ENCODE assay signal across 1 cellular context in genomic region chr13:30617315-30618185, GRCh38.
TF ChIP-seq lines count a peak whose summit lies in the region.

Gene USPL1, plus strand, starts transcription at chr13:30617920. Its CDS starts 3,221 bp downstream, at chr13:30621141.

TF ChIP-seq in HepG2, 621 proteins besides CTCF, POLR2A, EP300 and RAD21 (continued from another document and continues in another):
- TF ChIP-seq DZIP1 (CRISPR knock-in tag; IDR thresholded peaks at IDR 0.05) (peak; percentile 88; the same call in 1 of the 2 replicates), FOXP4 (CRISPR knock-in tag; IDR thresholded peaks at IDR 0.05) (peak; percentile 78), ZUFSP (CRISPR knock-in tag; IDR thresholded peaks at IDR 0.05; ENCODE audit: borderline replicate concordance) (no peak), MTA1 (CRISPR knock-in tag; IDR thresholded peaks at IDR 0.05; ENCODE audit: borderline replicate concordance) (peak; percentile 94), HNRNPH1 (optimal IDR thresholded peaks at IDR 0.05; ENCODE audit: low read depth, low read length) (peak; percentile 51), ZNF670 (CRISPR knock-in tag; IDR thresholded peaks at IDR 0.05; ENCODE audit: borderline replicate concordance) (peak; percentile 77; the same call in 1 of the 2 replicates), ATF7 (IDR thresholded peaks at IDR 0.05) (no peak), ATF7 (CRISPR knock-in tag; IDR thresholded peaks at IDR 0.05) (peak; percentile 92), GATAD2A (CRISPR knock-in tag; IDR thresholded peaks at IDR 0.05) (peak; percentile 93), KMT2B (CRISPR knock-in tag; IDR thresholded peaks at IDR 0.05) (peak; percentile 99), ZNF253 (CRISPR knock-in tag; IDR thresholded peaks at IDR 0.05; ENCODE audit: borderline replicate concordance) (peak; percentile 98), SIX1 (CRISPR knock-in tag; IDR thresholded peaks at IDR 0.05; ENCODE audit: borderline replicate concordance) (no peak), IKZF1 (IDR thresholded peaks at IDR 0.05) (no peak), JUN (CRISPR knock-in tag; IDR thresholded peaks at IDR 0.05) (peak; percentile 83; the same call in 1 of the 2 replicates), ZNF446 (CRISPR knock-in tag; IDR thresholded peaks at IDR 0.05) (peak; percentile 76; the same call in 1 of the 2 replicates), ZNF18 (CRISPR knock-in tag; IDR thresholded peaks at IDR 0.05; ENCODE audit: insufficient replicate concordance) (no peak), MAFK (conservative IDR thresholded peaks at IDR 0.05 in 1 of 2, IDR thresholded peaks at IDR 0.05 in 1 of 2; ENCODE audit: low read length in 2 of 2) (no peak; a peak in 1 of 4 replicates), GPN1 (CRISPR knock-in tag; IDR thresholded peaks at IDR 0.05; ENCODE audit: borderline replicate concordance) (no peak; the same call in 1 of the 2 replicates), ZNF691 (CRISPR knock-in tag; IDR thresholded peaks at IDR 0.05; ENCODE audit: borderline replicate concordance, low read depth) (peak; percentile 98), TFDP1 (CRISPR knock-in tag; IDR thresholded peaks at IDR 0.05; ENCODE audit: borderline replicate concordance) (peak; percentile 98), KDM5A (IDR thresholded peaks at IDR 0.05; ENCODE audit: borderline replicate concordance, low read length) (peak; percentile 90; the same call in 1 of the 2 replicates), ZNF850 (CRISPR knock-in tag; conservative IDR thresholded peaks at IDR 0.05) (no peak), FOXK2 (IDR thresholded peaks at IDR 0.05) (no peak; the same call in 1 of the 2 replicates), NR2F6 (IDR thresholded peaks at IDR 0.05) (peak; percentile 18; the same call in 1 of the 2 replicates), NR2F6 (CRISPR knock-in tag; IDR thresholded peaks at IDR 0.05) (peak; percentile 71), ZNF232 (CRISPR knock-in tag; IDR thresholded peaks at IDR 0.05; ENCODE audit: borderline replicate concordance) (peak; percentile 93; the same call in 1 of the 2 replicates), ZNF24 (IDR thresholded peaks at IDR 0.05) (peak; percentile 72), ZNF609 (CRISPR knock-in tag; IDR thresholded peaks at IDR 0.05; ENCODE audit: borderline replicate concordance) (peak; percentile 93), ZNF264 (CRISPR knock-in tag; IDR thresholded peaks at IDR 0.05) (peak; percentile 99), SAFB2 (CRISPR knock-in tag; IDR thresholded peaks at IDR 0.05; ENCODE audit: borderline replicate concordance, low read depth) (peak; percentile 92), SATB2 (CRISPR knock-in tag; IDR thresholded peaks at IDR 0.05) (peak; percentile 85; the same call in 1 of the 2 replicates), RORA (CRISPR knock-in tag; IDR thresholded peaks at IDR 0.05) (no peak), REST (IDR thresholded peaks at IDR 0.05; ENCODE audit: borderline replicate concordance in 1 of 2, low read depth in 1 of 2, low read length in 2 of 2) (peak in 1 of 2 experiments; percentile 71; a peak in 2 of 4 replicates), ZFY (CRISPR knock-in tag; IDR thresholded peaks at IDR 0.05) (peak; percentile 91), ZNF296 (CRISPR knock-in tag; conservative IDR thresholded peaks at IDR 0.05) (peak; percentile 89; the same call in 1 of the 2 replicates), ZBTB39 (CRISPR knock-in tag; IDR thresholded peaks at IDR 0.05) (peak; percentile 42; the same call in 1 of the 2 replicates), TCF7 (IDR thresholded peaks at IDR 0.05; ENCODE audit: low read depth) (no peak), ZBTB3 (CRISPR knock-in tag; IDR thresholded peaks at IDR 0.05; ENCODE audit: borderline replicate concordance, low read depth) (peak; percentile 96), WIZ (CRISPR knock-in tag; IDR thresholded peaks at IDR 0.05) (peak; percentile 92), KDM6A (CRISPR knock-in tag; IDR thresholded peaks at IDR 0.05; ENCODE audit: low read depth) (no peak; the same call in 1 of the 2 replicates)
